In genomic region chr1:3306583-3307285, GRCh38 we compare ENCODE assay signal across 1 cellular context.
TF ChIP-seq lines count a peak whose summit lies in the region.

No MANE protein-coding gene starts in this region.

TF ChIP-seq in IMR-90, 13 proteins besides CTCF, POLR2A, EP300 and RAD21 (continued from another document):
- TF ChIP-seq CHD1 (IDR thresholded peaks at IDR 0.05; ENCODE audit: low read depth, low read length): no peak
- TF ChIP-seq MAZ (IDR thresholded peaks at IDR 0.05; ENCODE audit: borderline replicate concordance, low read depth, low read length): no peak
- no peak for TF ChIP-seq SMC3 (IDR thresholded peaks at IDR 0.05; ENCODE audit: low read depth, low read length)
- no peak for TF ChIP-seq MAFK (IDR thresholded peaks at IDR 0.05; ENCODE audit: low read depth, low read length)
- no peak for TF ChIP-seq USF2 (IDR thresholded peaks at IDR 0.05; ENCODE audit: low read depth, low read length)
- no peak for TF ChIP-seq RFX5 (IDR thresholded peaks at IDR 0.05; ENCODE audit: low read depth, low read length)
- no peak for TF ChIP-seq ELK1 (IDR thresholded peaks at IDR 0.05; ENCODE audit: borderline replicate concordance, low read depth, low read length)
TF ChIP-seq in IMR-90: peak in this region for 2.
